ENCODE assay signal across 16 cellular contexts in genomic region chr20:16025084-16025483, GRCh38.
"Had no signal": no experiment of that assay in that cellular context is flagged by ENCODE, and none has a peak within 500 bp of the region (broad histone marks: within the 10 kb centered on the region; RNA-seq: fewer than 3 reads in every experiment).

No MANE protein-coding gene starts in this region.

- H3K4me3 Mint-ChIP-seq: activated T-helper 17 cell treated with anti-CD3 and anti-CD28 coated beads, Interleukin-2, amount 50 U/mL, for 72 hours; neural crest cell; stimulated activated effector memory CD8-positive, alpha-beta T cell treated with anti-CD3 and anti-CD28 coated beads, Interleukin-12 subunit alpha, Interleukin-12 subunit beta, amount 100 ng/mL, for 72 hours; T-helper 2 cell treated with Interferon-gamma antibody and Interleukin-4, amounts not matched to agents 5 μg/mL and 100 μg/mL, for 36 hours had no signal

- H3K9me3 ChIP-seq: colonic mucosa, esophagus squamous epithelium, sigmoid colon, tibial artery had no signal

- H3K27ac Mint-ChIP-seq: activated naive CD4-positive, alpha-beta T cell treated with anti-CD3 and anti-CD28 coated beads, Interleukin-2, amount 50 U/mL, for 72 hours; activated T-helper 17 cell treated with anti-CD3 and anti-CD28 coated beads, Interleukin-2, amount 50 U/mL, for 72 hours; stimulated activated effector memory CD8-positive, alpha-beta T cell treated with anti-CD3 and anti-CD28 coated beads, Interleukin-12 subunit alpha, Interleukin-12 subunit beta, amount 100 ng/mL, for 72 hours; T-helper 2 cell treated with Interferon-gamma antibody and Interleukin-4, amounts not matched to agents 5 μg/mL and 100 μg/mL, for 36 hours had no signal

- H3K27me3 ChIP-seq: colonic mucosa, esophagus squamous epithelium, sigmoid colon, tibial artery had no signal

- H3K4me1 Mint-ChIP-seq: activated T-helper 17 cell treated with anti-CD3 and anti-CD28 coated beads, Interleukin-2, amount 50 U/mL, for 72 hours; stimulated activated effector memory CD8-positive, alpha-beta T cell treated with anti-CD3 and anti-CD28 coated beads, Interleukin-12 subunit alpha, Interleukin-12 subunit beta, amount 100 ng/mL, for 72 hours had no signal

- ATAC-seq: activated CD4-positive, CD25-positive, alpha-beta regulatory T cell treated with anti-CD3 and anti-CD28 coated beads, Interleukin-2, amount 50 U/mL, for 24 hours; activated naive CD4-positive, alpha-beta T cell treated with anti-CD3 and anti-CD28 coated beads, Interleukin-2, amount 50 U/mL, for 72 hours; activated T-helper 17 cell treated with anti-CD3 and anti-CD28 coated beads, Interleukin-2, amount 50 U/mL, for 72 hours; stimulated activated effector memory CD8-positive, alpha-beta T cell treated with anti-CD3 and anti-CD28 coated beads, Interleukin-12 subunit alpha, Interleukin-12 subunit beta, amount 100 ng/mL, for 72 hours had no signal

- DNase-seq: activated CD4-positive, alpha-beta T cell treated with anti-CD3 and anti-CD28 coated beads, Interleukin-2, amount 50 U/mL, for 48 hours; central memory CD4-positive, alpha-beta T cell; colonic mucosa; effector CD4-positive, alpha-beta T cell; esophagus squamous epithelium; mesendoderm; sigmoid colon; stimulated activated CD4-positive, alpha-beta T cell treated with anti-CD3 and anti-CD28 coated beads, Interleukin-12 subunit alpha, Interleukin-12 subunit beta, amount 100 ng/mL, for 4 hours; tibial artery had no signal

- H3K27ac ChIP-seq: colonic mucosa, esophagus squamous epithelium, sigmoid colon, tibial artery had no signal

- H3K27me3 Mint-ChIP-seq: activated T-helper 17 cell treated with anti-CD3 and anti-CD28 coated beads, Interleukin-2, amount 50 U/mL, for 72 hours had no signal

- H3K36me3 Mint-ChIP-seq: activated naive CD4-positive, alpha-beta T cell treated with anti-CD3 and anti-CD28 coated beads, Interleukin-2, amount 50 U/mL, for 72 hours; stimulated activated effector memory CD8-positive, alpha-beta T cell treated with anti-CD3 and anti-CD28 coated beads, Interleukin-12 subunit alpha, Interleukin-12 subunit beta, amount 100 ng/mL, for 72 hours had no signal

- FAIRE-seq: urothelium cell line had no signal

- H3K4me1 ChIP-seq: colonic mucosa, esophagus squamous epithelium, sigmoid colon, tibial artery had no signal

- H3K4me3 ChIP-seq: colonic mucosa, esophagus squamous epithelium, sigmoid colon, tibial artery had no signal

- H3K36me3 ChIP-seq: colonic mucosa, esophagus squamous epithelium, sigmoid colon, tibial artery had no signal
